In the genomic region with DNA sequence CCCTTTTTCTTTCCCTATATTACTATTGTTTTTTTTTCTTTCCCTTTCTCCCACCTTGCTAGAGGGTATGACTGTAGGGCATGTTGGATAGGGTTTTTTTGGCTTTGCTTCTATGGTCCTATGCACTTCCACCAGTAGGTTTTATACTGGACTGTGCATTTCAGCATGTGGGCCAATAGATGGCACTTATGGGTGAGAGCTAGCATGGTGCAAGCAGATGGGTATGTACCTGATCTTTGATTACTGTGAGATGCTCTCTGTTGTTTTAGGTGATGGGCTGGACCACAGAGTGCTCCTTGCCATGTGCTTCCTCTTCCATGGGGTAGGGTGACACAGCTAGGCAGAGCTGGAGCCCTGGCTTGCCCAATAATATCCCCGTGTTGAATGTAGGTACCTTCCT, we compare ENCODE assay signal across 19 cellular contexts.
DNase-seq lines count a peak whose midpoint lies in the region; ATAC-seq and TF ChIP-seq lines count a peak whose summit lies in the region.
"Had no signal": no experiment of that assay in that cellular context is flagged by ENCODE, and none has a peak within 500 bp of the region (broad histone marks: within the 10 kb centered on the region; RNA-seq: fewer than 3 reads in every experiment).

No MANE protein-coding gene starts in this region.

- POLR2A ChIA-PET in OCI-LY7 (lab: Charles Lee), result no interaction called here

- no peaks in the 10 kb centered on the region for H4K20me1 ChIP-seq in OCI-LY7 (ENCODE audit: insufficient read depth, low read length)

- intact Hi-C loops in OCI-LY7 (cut with micrococcal nuclease; ENCODE audit: unreplicated experiment), result no loop called here

- H3K4me3 ChIP-seq in GM12875 (ENCODE audit: low read depth, low read length), result no peak overlapping the region
- no peak overlapping the region for H3K4me3 ChIP-seq in OCI-LY7 (ENCODE audit: low read depth, low read length, poor library complexity, severe bottlenecking)
- H3K4me3 ChIP-seq: A549, esophagus squamous epithelium, heart left ventricle, Peyer's patch, vagina had no signal

- no peaks in the 10 kb centered on the region for H3K36me3 ChIP-seq in OCI-LY7 (ENCODE audit: insufficient read depth, low read length)
- H3K36me3 ChIP-seq: brain microvascular endothelial cell, esophagus squamous epithelium, heart left ventricle, Peyer's patch, vagina had no signal

- H3K4me2 ChIP-seq in OCI-LY7 (ENCODE audit: low read length), result no peak overlapping the region
- H3K4me2 ChIP-seq: A549 had no signal

- H3K79me2 ChIP-seq in OCI-LY7 (ENCODE audit: insufficient read depth, low read depth, low read length), result no peaks in the 10 kb centered on the region

- no peak overlapping the region for H3K27ac ChIP-seq in OCI-LY7 (ENCODE audit: low read depth, low read length, poor library complexity, severe bottlenecking)
- H3K27ac ChIP-seq: A549, brain microvascular endothelial cell, esophagus squamous epithelium, heart left ventricle, Peyer's patch, vagina had no signal

- H3K4me1 ChIP-seq in OCI-LY7 (ENCODE audit: insufficient read depth, low read length, poor library complexity, severe bottlenecking), result no peaks in the 10 kb centered on the region
- H3K4me1 ChIP-seq: A549, esophagus squamous epithelium, heart left ventricle, Peyer's patch, vagina had no signal

- ATAC-seq in left lobe of liver (peak; percentile 68), GM21576 (IDR thresholded peaks at IDR 0.05; ENCODE audit: unreplicated experiment) (no peak)
- ATAC-seq: heart left ventricle had no signal

- DNase-seq in NCI-H1092 treated with DMSO at 0.1 percent for 48 hours (lab: John Stamatoyannopoulos, UW), result peak; percentile 4
- DNase-seq in NCI-H1092 (lab: John Stamatoyannopoulos, UW), result no peak
- peak; percentile 5 for DNase-seq in OCI-LY7 (ENCODE audit: low spot score)
- no peak for DNase-seq in left lobe of liver (ENCODE audit: low spot score)
- no peak for DNase-seq in NK-92 (lab: John Stamatoyannopoulos, UW; ENCODE audit: unreplicated experiment)
- DNase-seq in medulla oblongata (ENCODE audit: extremely low spot score), result no peak
- DNase-seq: activated CD4-positive, alpha-beta T cell treated with anti-CD3 and anti-CD28 coated beads, Interleukin-2, amount 50 U/mL, for 4 hours; activated T-cell treated with anti-CD3 and anti-CD28 coated beads, Interleukin-2, amount 50 U/mL, for 1 hour; brain microvascular endothelial cell; esophagus squamous epithelium; GF-D8; heart left ventricle; islet precursor cell; NCI-H1417 treated with DMSO at 0.1 percent for 48 hours; Peyer's patch had no signal

- no peaks in the 10 kb centered on the region for H3K9me3 ChIP-seq in OCI-LY7 (ENCODE audit: low read length)
- H3K9me3 ChIP-seq: A549, esophagus squamous epithelium, Peyer's patch, vagina had no signal

- no TSS peak for BruUV-seq in OCI-LY7 (replicated peaks; lab: Mats Ljungman, UMichigan)

- CTCF ChIA-PET in OCI-LY7 (lab: Charles Lee; ENCODE audit: unreplicated experiment), result no interaction called here

- no peaks in the 10 kb centered on the region for H3K9me2 ChIP-seq in OCI-LY7 (ENCODE audit: insufficient read depth, low read length)

- H2AFZ ChIP-seq in OCI-LY7 (ENCODE audit: low read length), result no peak overlapping the region

- TF ChIP-seq CTCF in GM12875 (IDR thresholded peaks at IDR 0.05; ENCODE audit: borderline replicate concordance, insufficient read depth, low read depth, low read length), result 0 out of 2 replicates have a peak, but pooled peaks have one; percentile 6
- TF ChIP-seq CTCF in OCI-LY7 (conservative IDR thresholded peaks at IDR 0.05; ENCODE audit: low read length), result peak; percentile 50; the same call in 1 of the 2 replicates

Comparison
In these comparisons a context has a peak if more than half of its experiments do, and no peak if none do; other contexts are left out.
1. DNase-seq: peak in NCI-H1092 treated with DMSO at 0.1 percent for 48 hours (single experiment) and OCI-LY7 (single experiment); none in NCI-H1092 (single experiment), left lobe of liver (single experiment), NK-92 (single experiment) and medulla oblongata (single experiment).